In the genomic region with DNA sequence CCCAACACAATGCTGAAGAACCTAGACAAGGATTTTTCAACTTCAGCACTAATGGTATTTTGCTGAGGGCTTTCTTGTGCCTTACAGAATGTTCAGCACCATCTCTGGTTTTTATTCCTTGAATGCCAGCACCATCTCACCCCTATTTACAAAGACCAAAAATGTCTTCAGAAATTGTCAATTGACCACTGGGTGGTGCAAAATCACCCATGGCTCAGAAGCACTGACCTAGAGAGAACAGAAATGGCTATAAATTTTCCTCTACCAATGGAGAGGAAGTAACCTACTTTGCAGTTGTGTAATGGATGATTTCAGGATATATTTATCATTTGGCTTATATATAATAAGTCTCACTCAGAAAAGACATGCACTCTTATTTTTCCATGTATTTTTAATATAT, we compare ENCODE assay signal across 9 cellular contexts.
DNase-seq lines count a peak whose midpoint lies in the region; ATAC-seq and TF ChIP-seq lines count a peak whose summit lies in the region.
"Had no signal": no experiment of that assay in that cellular context is flagged by ENCODE, and none has a peak within 500 bp of the region (broad histone marks: within the 10 kb centered on the region; RNA-seq: fewer than 3 reads in every experiment).

No MANE protein-coding gene starts in this region.

- H3K27me3 ChIP-seq in H7 (ENCODE audit: control insufficient read depth, insufficient read depth, low read length): no peaks in the 10 kb centered on the region
- H3K27me3 ChIP-seq in PC-3 (ENCODE audit: low read length): no peaks in the 10 kb centered on the region
- H3K27me3 ChIP-seq in foreskin keratinocyte: no peaks in the 10 kb centered on the region
- no peaks in the 10 kb centered on the region for H3K27me3 ChIP-seq in dorsolateral prefrontal cortex

- DNase-seq in AG08396 (ENCODE audit: low spot score) (peak; percentile 29), H7 (peak; percentile 14), PC-3 (peak; percentile 44), foreskin keratinocyte (peak in 1 of 2 donors; percentile 18), NCI-H2171 (lab: John Stamatoyannopoulos, UW) (no peak), posterior vena cava (ENCODE audit: low spot score) (no peak), dorsolateral prefrontal cortex (no peak), T-helper 2 cell (no peak)
- DNase-seq: NCI-H187 treated with DMSO at 0.1 percent for 48 hours had no signal

- no peak overlapping the region for H3K4me3 ChIP-seq in H7 (ENCODE audit: insufficient read depth, low read depth, low read length)
- H3K4me3 ChIP-seq in PC-3 (ENCODE audit: low read length): no peak overlapping the region
- H3K4me3 ChIP-seq in dorsolateral prefrontal cortex: no peak overlapping the region

- no peak overlapping the region for H3K9ac ChIP-seq in PC-3 (ENCODE audit: low read length)

- no peaks in the 10 kb centered on the region for H3K4me1 ChIP-seq in PC-3 (ENCODE audit: insufficient read depth, low read length)
- no peaks in the 10 kb centered on the region for H3K4me1 ChIP-seq in foreskin keratinocyte

- TF ChIP-seq CTCF in PC-3 (conservative IDR thresholded peaks at IDR 0.05; ENCODE audit: low read depth, low read length) (peak; percentile 51), foreskin keratinocyte (conservative IDR thresholded peaks at IDR 0.05) (peak; percentile 58), dorsolateral prefrontal cortex (IDR thresholded peaks at IDR 0.05 in 54 of 56, conservative IDR thresholded peaks at IDR 0.05 in 2 of 56; ENCODE audit: low read depth in 1 of 56, partially characterized antibody in 56 of 56) (peak in 9 of 56 donors; percentile 3 to 29 (median 15))

- H3K36me3 ChIP-seq in H7 (replicated peaks; ENCODE audit: control insufficient read depth, insufficient read depth, low read length): no peaks in the 10 kb centered on the region
- no peaks in the 10 kb centered on the region for H3K36me3 ChIP-seq in PC-3 (ENCODE audit: low read depth, low read length)

- no peaks in the 10 kb centered on the region for H3F3A ChIP-seq in PC-3 (ENCODE audit: low read length, unreplicated experiment)

- intact Hi-C loops in PC-3 (cut with micrococcal nuclease): loop anchor here (10.0 kb wide), 1 partner anchor 398 kb away; no protein-coding TSS in a partner anchor
- intact Hi-C loops in posterior vena cava (cut with DNase I): no loop called here
- intact Hi-C loops in dorsolateral prefrontal cortex (cut with DNase I): no loop called here

- no peak overlapping the region for H3K27ac ChIP-seq in PC-3 (ENCODE audit: low read length)
- no peak overlapping the region for H3K27ac ChIP-seq in foreskin keratinocyte
- peak overlapping the region in 5 of 59 donors; percentile 5 to 28 (median 15) for H3K27ac ChIP-seq in dorsolateral prefrontal cortex

- CTCF ChIA-PET in PC-3 (lab: Charles Lee): no interaction called here

- ATAC-seq in PC-3 (peak; percentile 27), foreskin keratinocyte (peak; percentile 54)

- no peaks in the 10 kb centered on the region for H3K9me3 ChIP-seq in PC-3 (ENCODE audit: low read length)

- POLR2A ChIA-PET in PC-3 (lab: Charles Lee; ENCODE audit: unreplicated experiment): no interaction called here

- no peaks in the 10 kb centered on the region for H3K79me2 ChIP-seq in PC-3 (ENCODE audit: low read length)

- H3K9me2 ChIP-seq in PC-3 (replicated peaks; ENCODE audit: low read length): no peaks in the 10 kb centered on the region

- H2AFZ ChIP-seq in PC-3 (ENCODE audit: low read length): no peak overlapping the region

- no peaks in the 10 kb centered on the region for H4K20me1 ChIP-seq in PC-3 (ENCODE audit: low read length)

- H3K4me2 ChIP-seq in PC-3 (ENCODE audit: low read length): no peak overlapping the region

- no TSS peak for BruUV-seq in PC-3 (replicated peaks; lab: Mats Ljungman, UMichigan)

Comparison
In these comparisons a context has a peak if more than half of its experiments do, and no peak if none do; other contexts are left out.
1. DNase-seq: peak in AG08396 (single experiment), H7 (single experiment) and PC-3 (single experiment); none in NCI-H2171 (single experiment), posterior vena cava (single experiment), dorsolateral prefrontal cortex (0 of 10) and T-helper 2 cell (0 of 5).